20 cellular contexts compared by ENCODE assay signal in the genomic region with DNA sequence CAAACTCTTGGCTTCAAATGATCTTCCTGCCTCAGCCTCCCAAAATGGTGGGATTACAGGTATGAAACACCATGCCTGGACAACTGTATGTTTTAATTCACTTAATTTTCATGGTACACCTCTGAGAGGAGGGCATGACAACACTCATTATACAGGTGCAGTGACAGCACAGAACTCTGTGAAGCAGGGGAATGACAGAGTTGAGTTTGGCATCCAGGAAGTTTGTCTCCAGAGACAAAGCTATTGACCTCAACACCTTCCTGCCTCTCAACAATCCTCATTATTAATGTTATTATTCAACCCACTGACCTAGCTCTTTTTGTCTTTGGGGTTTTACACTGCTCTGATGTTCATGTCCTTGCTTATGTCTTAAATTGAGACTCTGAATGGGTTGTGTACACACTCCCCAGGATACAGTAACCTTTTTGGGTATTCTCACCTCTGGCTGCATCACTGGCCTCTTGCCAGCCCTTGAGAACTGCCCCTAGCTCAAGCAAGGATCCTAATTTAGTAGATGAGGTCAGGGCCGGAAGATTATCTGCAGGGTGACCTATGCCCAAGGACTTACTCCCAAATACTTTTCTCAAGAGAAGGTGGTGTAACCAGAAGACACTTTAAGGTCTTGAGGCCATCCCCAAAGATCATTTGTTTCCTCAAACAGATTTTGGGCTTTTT. TPM values are rescaled to one million over a fixed set of nuclear protein-coding genes. Genes with fewer than 3 reads are reported as not detected.
DNase-seq lines count a peak whose midpoint lies in the region; ATAC-seq and TF ChIP-seq lines count a peak whose summit lies in the region.
"Had no signal": no experiment of that assay in that cellular context is flagged by ENCODE, and none has a peak within 500 bp of the region (broad histone marks: within the 10 kb centered on the region; RNA-seq: fewer than 3 reads in every experiment).

No MANE protein-coding gene starts in this region.

- peak; percentile 32 for ATAC-seq in Right ventricle myocardium inferior
- ATAC-seq in left cardiac atrium: peak; percentile 28 to 34
- no peak for ATAC-seq in stimulated activated effector memory CD8-positive, alpha-beta T cell treated with anti-CD3 and anti-CD28 coated beads, Interleukin-12 subunit alpha, Interleukin-12 subunit beta, amount 100 ng/mL, for 72 hours
- no peak for ATAC-seq in HG03039 (IDR thresholded peaks at IDR 0.05; ENCODE audit: unreplicated experiment)
- no peak for ATAC-seq in PC-3
- ATAC-seq: activated CD8-positive, alpha-beta memory T cell treated with anti-CD3 and anti-CD28 coated beads, Interleukin-2, amount 10 ng/mL, durations not matched to agents 7 days and 5 days; effector memory CD8-positive, alpha-beta T cell; left colon; pancreas; stimulated activated naive CD8-positive, alpha-beta T cell treated with anti-CD3 and anti-CD28 coated beads, Interleukin-15, amount 100 ng/mL, for 72 hours had no signal

- H2AFZ ChIP-seq in PC-3 (ENCODE audit: low read length): no peak overlapping the region

- H3K27me3 ChIP-seq in PC-3 (ENCODE audit: low read length): no peaks in the 10 kb centered on the region
- H3K27me3 ChIP-seq: pancreas, SJCRH30, spleen had no signal

- H3K27ac ChIP-seq in PC-3 (ENCODE audit: low read length): no peak overlapping the region
- H3K27ac ChIP-seq: SJCRH30, spleen had no signal

- intact Hi-C loops in Right ventricle myocardium inferior (cut with DNase I): no loop called here
- intact Hi-C loops in cardiac septum (cut with DNase I): no loop called here
- intact Hi-C loops in left cardiac atrium (cut with DNase I): no loop called here
- intact Hi-C loops in PC-3 (cut with micrococcal nuclease): no loop called here

- no peaks in the 10 kb centered on the region for H3K9me3 ChIP-seq in PC-3 (ENCODE audit: low read length)
- H3K9me3 ChIP-seq: pancreas, SJCRH30, spleen had no signal

- H3K9ac ChIP-seq in PC-3 (ENCODE audit: low read length): no peak overlapping the region

- H3K4me1 Mint-ChIP-seq in stimulated activated effector memory CD8-positive, alpha-beta T cell treated with anti-CD3 and anti-CD28 coated beads, Interleukin-12 subunit alpha, Interleukin-12 subunit beta, amount 100 ng/mL, for 72 hours: peaks cover 32% of the 10 kb centered on the region

- no peak overlapping the region for H3K4me2 ChIP-seq in PC-3 (ENCODE audit: low read length)

- TF ChIP-seq CTCF in PC-3 (conservative IDR thresholded peaks at IDR 0.05; ENCODE audit: low read depth, low read length): no peak

- no peaks in the 10 kb centered on the region for H4K20me1 ChIP-seq in PC-3 (ENCODE audit: low read length)

- H3K4me3 ChIP-seq in PC-3 (ENCODE audit: low read length): no peak overlapping the region
- H3K4me3 ChIP-seq: pancreas, SJCRH30, spleen had no signal

- POLR2A ChIA-PET in PC-3 (lab: Charles Lee; ENCODE audit: unreplicated experiment): no interaction called here

- H3K4me3 Mint-ChIP-seq in stimulated activated effector memory CD8-positive, alpha-beta T cell treated with anti-CD3 and anti-CD28 coated beads, Interleukin-12 subunit alpha, Interleukin-12 subunit beta, amount 100 ng/mL, for 72 hours: no peak overlapping the region
- H3K4me3 Mint-ChIP-seq: activated CD8-positive, alpha-beta memory T cell treated with anti-CD3 and anti-CD28 coated beads, Interleukin-2, amount 10 ng/mL, durations not matched to agents 7 days and 5 days; CD4-positive, alpha-beta T cell; effector memory CD8-positive, alpha-beta T cell; stimulated activated naive CD8-positive, alpha-beta T cell treated with anti-CD3 and anti-CD28 coated beads, Interleukin-15, amount 100 ng/mL, for 72 hours; T-helper 2 cell treated with Interferon-gamma antibody and Interleukin-4, amounts not matched to agents 5 μg/mL and 100 μg/mL, for 36 hours had no signal

- 0 out of 2 replicates have a peak, but pooled peaks cover 4% of the 10 kb centered on the region for H3K79me2 ChIP-seq in PC-3 (ENCODE audit: low read length)

- H3K9me3 Mint-ChIP-seq in stimulated activated effector memory CD8-positive, alpha-beta T cell treated with anti-CD3 and anti-CD28 coated beads, Interleukin-12 subunit alpha, Interleukin-12 subunit beta, amount 100 ng/mL, for 72 hours: no peaks in the 10 kb centered on the region
- H3K9me3 Mint-ChIP-seq: CD4-positive, alpha-beta T cell; effector memory CD8-positive, alpha-beta T cell; stimulated activated naive CD8-positive, alpha-beta T cell treated with anti-CD3 and anti-CD28 coated beads, Interleukin-15, amount 100 ng/mL, for 72 hours; T-helper 2 cell treated with Interferon-gamma antibody and Interleukin-4, amounts not matched to agents 5 μg/mL and 100 μg/mL, for 36 hours had no signal

- DNase-seq in Right ventricle myocardium inferior (ENCODE audit: missing footprints): no peak
- no peak for DNase-seq in cardiac septum (ENCODE audit: low spot score)
- DNase-seq in left cardiac atrium: peak; percentile 61
- no peak for DNase-seq in stimulated activated effector memory CD8-positive, alpha-beta T cell treated with anti-CD3 and anti-CD28 coated beads, Interleukin-12 subunit alpha, Interleukin-12 subunit beta, amount 100 ng/mL, for 72 hours (ENCODE audit: low spot score in 2 of 2)
- no peak for DNase-seq in PC-3
- DNase-seq: activated CD4-positive, CD25-positive, alpha-beta regulatory T cell; activated CD8-positive, alpha-beta memory T cell treated with anti-CD3 and anti-CD28 coated beads, Interleukin-2, amount 10 ng/mL, durations not matched to agents 7 days and 5 days; activated effector memory CD4-positive, alpha-beta T cell treated with anti-CD3 and anti-CD28 coated beads, Interleukin-2, amount 50 U/mL, for 16 hours; CD4-positive, alpha-beta T cell; DMS79 treated with DMSO at 0.1 percent for 48 hours; effector memory CD8-positive, alpha-beta T cell; left colon; NCI-H1930; NCI-H510A; pancreas; SJCRH30; spleen; stimulated activated naive CD8-positive, alpha-beta T cell treated with anti-CD3 and anti-CD28 coated beads, Interleukin-15, amount 100 ng/mL, for 72 hours had no signal

- peaks cover 16% of the 10 kb centered on the region for H3F3A ChIP-seq in PC-3 (ENCODE audit: low read length, unreplicated experiment)

- no peaks in the 10 kb centered on the region for H3K9me2 ChIP-seq in PC-3 (replicated peaks; ENCODE audit: low read length)

- CTCF ChIA-PET in PC-3 (lab: Charles Lee): interaction anchor here (0.5 kb wide), 1 partner anchor 285 kb away, joined by 4 read pairs; no protein-coding TSS in a partner anchor

- H3K36me3 ChIP-seq in PC-3 (ENCODE audit: low read depth, low read length): no peaks in the 10 kb centered on the region
- H3K36me3 ChIP-seq: pancreas, SJCRH30, spleen had no signal

- no peaks in the 10 kb centered on the region for H3K36me3 Mint-ChIP-seq in stimulated activated effector memory CD8-positive, alpha-beta T cell treated with anti-CD3 and anti-CD28 coated beads, Interleukin-12 subunit alpha, Interleukin-12 subunit beta, amount 100 ng/mL, for 72 hours
- H3K36me3 Mint-ChIP-seq: activated CD8-positive, alpha-beta memory T cell treated with anti-CD3 and anti-CD28 coated beads, Interleukin-2, amount 10 ng/mL, durations not matched to agents 7 days and 5 days had no signal

- H3K4me1 ChIP-seq in PC-3 (ENCODE audit: insufficient read depth, low read length): peaks cover 39% of the 10 kb centered on the region

- H3K27ac Mint-ChIP-seq in stimulated activated effector memory CD8-positive, alpha-beta T cell treated with anti-CD3 and anti-CD28 coated beads, Interleukin-12 subunit alpha, Interleukin-12 subunit beta, amount 100 ng/mL, for 72 hours: peak overlapping the region; percentile 70
- H3K27ac Mint-ChIP-seq: activated CD8-positive, alpha-beta memory T cell treated with anti-CD3 and anti-CD28 coated beads, Interleukin-2, amount 10 ng/mL, durations not matched to agents 7 days and 5 days; CD4-positive, alpha-beta T cell; stimulated activated naive CD8-positive, alpha-beta T cell treated with anti-CD3 and anti-CD28 coated beads, Interleukin-15, amount 100 ng/mL, for 72 hours; T-helper 2 cell treated with Interferon-gamma antibody and Interleukin-4, amounts not matched to agents 5 μg/mL and 100 μg/mL, for 36 hours had no signal

- BruUV-seq in PC-3 (replicated peaks; lab: Mats Ljungman, UMichigan): no TSS peak

RNA-seq across cellular contexts. Expression of gene IER3, which starts 13.1 kb away (rescaled TPM):
- 19.2 TPM for total RNA-seq in Right ventricle myocardium inferior
- total RNA-seq in cardiac septum: 285 TPM
- total RNA-seq in left cardiac atrium: 10 to 100 TPM; 23.0 to 81.5 TPM
- 1,173 and 1,198 TPM in 2 replicates for total RNA-seq in PC-3 (2014; rRNA removed)

RNA-seq across cellular contexts. Expression of gene FLOT1, which starts 14.9 kb away (rescaled TPM):
- total RNA-seq in Right ventricle myocardium inferior (240 TPM), cardiac septum (251 TPM), left cardiac atrium (100 to 1,000 TPM; 170 to 179 TPM), PC-3 (2014; rRNA removed) (305 and 401 TPM in 2 replicates)

RNA-seq across cellular contexts. Expression of gene TUBB, which starts 37.2 kb away (rescaled TPM):
- 254 TPM for total RNA-seq in Right ventricle myocardium inferior
- 215 TPM for total RNA-seq in cardiac septum
- 100 to 1,000 TPM; 276 to 303 TPM for total RNA-seq in left cardiac atrium
- total RNA-seq in PC-3 (2014; rRNA removed): 1,245 and 1,398 TPM in 2 replicates

RNA-seq across cellular contexts. Expression of gene MDC1, which starts 40.3 kb away (rescaled TPM):
- total RNA-seq in Right ventricle myocardium inferior (13.1 TPM), cardiac septum (23.1 TPM), left cardiac atrium (10 to 100 TPM; 19.1 to 25.6 TPM), PC-3 (2014; rRNA removed) (19.6 and 24.9 TPM in 2 replicates)

Comparison
In these comparisons a context has a peak if more than half of its experiments do, and no peak if none do; other contexts are left out.
1. ATAC-seq: peak in Right ventricle myocardium inferior (single experiment) and left cardiac atrium (2 of 2); none in stimulated activated effector memory CD8-positive, alpha-beta T cell treated with anti-CD3 and anti-CD28 coated beads, Interleukin-12 subunit alpha, Interleukin-12 subunit beta, amount 100 ng/mL, for 72 hours (single experiment), HG03039 (single experiment) and PC-3 (single experiment).